ENCODE assay signal across 20 cellular contexts in genomic region chr4:121030711-121031110, GRCh38. TPM values are rescaled to one million over a fixed set of nuclear protein-coding genes. Genes with fewer than 3 reads are reported as not detected.
DNase-seq lines count a peak whose midpoint lies in the region; TF ChIP-seq lines count a peak whose summit lies in the region.
"Had no signal": no experiment of that assay in that cellular context is flagged by ENCODE, and none has a peak within 500 bp of the region (broad histone marks: within the 10 kb centered on the region; RNA-seq: fewer than 3 reads in every experiment).

No MANE protein-coding gene starts in this region.

- H3K4me3 ChIP-seq in GM23248, result no peak overlapping the region
- no peak overlapping the region for H3K4me3 ChIP-seq in fibroblast of villous mesenchyme (ENCODE audit: low read depth, low read length)

- 50 to 61% methylated on average over 2 of the region's 2 CpGs for WGBS in GM23248 (ENCODE audit: low coverage in 1 of 2, low lambda C conversion rate in 2 of 2, missing lambda C conversion rate in 2 of 2), 2 experiments

- H3K27ac ChIP-seq in GM23248, result no peak overlapping the region

- in situ Hi-C loops in G401 (cut with HindIII; ENCODE audit: low sequenced_read_pairs) (no loop called here), GM23248 (cut with MboI) (no loop called here)

- H4K20me1 ChIP-seq in GM23248 (ENCODE audit: insufficient read depth), result no peaks in the 10 kb centered on the region

- H3K4me2 ChIP-seq in GM23248 (ENCODE audit: unreplicated experiment), result no peak overlapping the region

- no peak overlapping the region for H2AFZ ChIP-seq in GM23248

- H3K27me3 ChIP-seq in GM23248 (replicated peaks; ENCODE audit: insufficient read depth), result no peaks in the 10 kb centered on the region
- H3K27me3 ChIP-seq: BE2C had no signal

- H3K9ac ChIP-seq in GM23248, result no peak overlapping the region

- H3K4me1 ChIP-seq in GM23248 (ENCODE audit: insufficient read depth), result no peaks in the 10 kb centered on the region
- H3K4me1 ChIP-seq: BE2C had no signal

- no peaks in the 10 kb centered on the region for H3K9me3 ChIP-seq in GM23248 (ENCODE audit: low read depth)
- H3K9me3 ChIP-seq: BE2C had no signal

- no peak for TF ChIP-seq POLR2A in erythroblast (IDR thresholded peaks at IDR 0.05; ENCODE audit: low read length)

- no peaks in the 10 kb centered on the region for H3F3A ChIP-seq in GM23248 (ENCODE audit: insufficient read depth)

- no peaks in the 10 kb centered on the region for H3K9me2 ChIP-seq in GM23248 (ENCODE audit: insufficient read depth)

- DNase-seq in G401 (ENCODE audit: low spot score), result peak; percentile 5
- peak; percentile 37 for DNase-seq in GM23248
- DNase-seq in cerebellar cortex (ENCODE audit: low spot score), result peak; percentile 4
- DNase-seq in fibroblast of villous mesenchyme (ENCODE audit: low read depth), result peak; percentile 10
- DNase-seq in NCI-H2029 (lab: John Stamatoyannopoulos, UW), result no peak
- DNase-seq in erythroblast (lab: John Stamatoyannopoulos, UW), result no peak
- no peak for DNase-seq in amniotic stem cell (lab: John Stamatoyannopoulos, UW)
- DNase-seq: BE2C; CD4-positive, CD25-positive, alpha-beta regulatory T cell; CD8-positive, alpha-beta memory T cell; COR-L47; DMS 273 treated with DMSO at 0.1 percent for 48 hours; DMS53; DND-41; EL; GOT3; H7; HFFc6 had no signal

- no peak for TF ChIP-seq CTCF in fibroblast of villous mesenchyme (IDR thresholded peaks at IDR 0.05; ENCODE audit: insufficient read depth, low read depth, low read length)

- H3K79me2 ChIP-seq in GM23248 (ENCODE audit: insufficient read depth), result no peaks in the 10 kb centered on the region

- no peaks in the 10 kb centered on the region for H3K36me3 ChIP-seq in GM23248 (ENCODE audit: low read depth)
- H3K36me3 ChIP-seq: BE2C had no signal

RNA-seq across cellular contexts. Expression of gene NDNF, which starts 41.6 kb away (rescaled TPM):
- total RNA-seq in G401 (2014; rRNA removed; shearing (Covaris generic)), result not detected in 2 replicates
- total RNA-seq in GM23248 (2014; rRNA removed; shearing (Covaris generic)), result 1.9 and 3.4 TPM in 2 replicates
- 3.1 and 4.5 TPM in 2 replicates for polyA plus RNA-seq in GM23248 (2016; fragmentation: Nextera tagmentation; extraction: Ambion mirVana)
- 0.32 and 0.86 TPM in 2 replicates for total RNA-seq in fibroblast of villous mesenchyme
- total RNA-seq: CD4-positive, CD25-positive, alpha-beta regulatory T cell; HepG2 had no signal
- polyA plus RNA-seq: CD8-positive, alpha-beta memory T cell; HepG2; IgD-negative memory B cell had no signal

Comparison
In these comparisons a context has a peak if more than half of its experiments do, and no peak if none do; other contexts are left out.
1. DNase-seq: peak in G401 (single experiment), GM23248 (single experiment), cerebellar cortex (single experiment) and fibroblast of villous mesenchyme (single experiment); none in NCI-H2029 (single experiment), erythroblast (0 of 2) and amniotic stem cell (single experiment).